16 cellular contexts compared by ENCODE assay signal in genomic region chr20:46701057-46701456, GRCh38. TPM values are rescaled to one million over a fixed set of nuclear protein-coding genes. Genes with fewer than 3 reads are reported as not detected.
DNase-seq lines count a peak whose midpoint lies in the region; ATAC-seq, FAIRE-seq and TF ChIP-seq lines count a peak whose summit lies in the region.
"Had no signal": no experiment of that assay in that cellular context is flagged by ENCODE, and none has a peak within 500 bp of the region (broad histone marks: within the 10 kb centered on the region; RNA-seq: fewer than 3 reads in every experiment).

No MANE protein-coding gene starts in this region.

- TF ChIP-seq EP300 in HepG2 (IDR thresholded peaks at IDR 0.05; ENCODE audit: low read depth in 2 of 2, low read length in 2 of 2) (no peak), HepG2 (CRISPR knock-in tag; IDR thresholded peaks at IDR 0.05; ENCODE audit: borderline replicate concordance) (no peak)

- H3K9me3 Mint-ChIP-seq in HFFc6: no peaks in the 10 kb centered on the region

- TF ChIP-seq POLR2A in HepG2 (IDR thresholded peaks at IDR 0.05; ENCODE audit: insufficient read depth in 1 of 2, low read depth in 2 of 2, low read length in 2 of 2) (no peak), right lobe of liver (IDR thresholded peaks at IDR 0.05) (no peak)

- H3K4me1 Mint-ChIP-seq in HFFc6 (ENCODE audit: low read depth): peaks cover 23% of the 10 kb centered on the region
- H3K4me1 Mint-ChIP-seq: CD4-positive, alpha-beta memory T cell had no signal

- peak overlapping the region; percentile 54; the same call in 1 of the 2 replicates for H3K27ac Mint-ChIP-seq in HFFc6

- BruUV-seq in HepG2 (replicated peaks; lab: Mats Ljungman, UMichigan): no TSS peak

- H3K4me3 ChIP-seq in HepG2 (replicated peaks in 1 of 3; ENCODE audit: insufficient read depth in 1 of 3, low read depth in 2 of 3, low read length in 3 of 3) (no peak overlapping the region), right lobe of liver (no peak overlapping the region), fibroblast of mammary gland (ENCODE audit: control insufficient read depth, low read depth, low read length) (no peak overlapping the region), colonic mucosa (no peak overlapping the region)
- H3K4me3 ChIP-seq: HAP-1 had no signal

- TF ChIP-seq RAD21 in HepG2 (CRISPR knock-in tag; IDR thresholded peaks at IDR 0.05): no peak

- WGBS in HepG2 (ENCODE audit: low lambda C conversion rate): 29% methylated on average over 2 of the region's 2 CpGs
- WGBS in right lobe of liver (ENCODE audit: insufficient coverage, low coverage, low lambda C conversion rate, missing lambda C conversion rate): 66% methylated on average over 2 of the region's 2 CpGs

- H3K79me2 ChIP-seq in HepG2 (ENCODE audit: insufficient read depth, low read length): no peaks in the 10 kb centered on the region

- TF ChIP-seq CTCF in HepG2 (CRISPR knock-in tag; IDR thresholded peaks at IDR 0.05) (no peak), right lobe of liver (IDR thresholded peaks at IDR 0.05) (no peak), HFFc6 (IDR thresholded peaks at IDR 0.05) (no peak), fibroblast of mammary gland (conservative IDR thresholded peaks at IDR 0.05; ENCODE audit: control insufficient read depth, insufficient read depth, low read depth, low read length) (no peak), colonic mucosa (IDR thresholded peaks at IDR 0.05) (no peak)

- POLR2A ChIA-PET in HepG2 (lab: Yijun Ruan, JAX): no interaction called here

- intact Hi-C loops in HepG2 (cut with micrococcal nuclease; ENCODE audit: unreplicated experiment) (no loop called here), right lobe of liver (cut with DNase I) (no loop called here), colonic mucosa (cut with DNase I) (no loop called here)

- H3K4me2 ChIP-seq in HepG2 (ENCODE audit: low read depth, low read length): no peak overlapping the region

- H3K27me3 ChIP-seq in HepG2 (ENCODE audit: control insufficient read depth in 1 of 2, insufficient read depth in 2 of 2, low read length in 2 of 2): no peaks in the 10 kb centered on the region
- no peaks in the 10 kb centered on the region for H3K27me3 ChIP-seq in right lobe of liver
- H3K27me3 ChIP-seq in colonic mucosa: no peaks in the 10 kb centered on the region

- H3K9me3 ChIP-seq in HepG2 (ENCODE audit: low read length) (peaks cover under 1% of the 10 kb centered on the region; the same call in 1 of the 2 replicates), right lobe of liver (no peaks in the 10 kb centered on the region), colonic mucosa (no peaks in the 10 kb centered on the region)
- H3K9me3 ChIP-seq: BE2C, HAP-1 had no signal

- H3K27ac ChIP-seq in HepG2 (ENCODE audit: extremely low read length, insufficient read depth, low read length) (no peak overlapping the region), right lobe of liver (no peak overlapping the region), colonic mucosa (no peak overlapping the region)
- H3K27ac ChIP-seq: C4-2B had no signal

- ATAC-seq in HepG2 (no peak), right lobe of liver (no peak), GM21360 (IDR thresholded peaks at IDR 0.05; ENCODE audit: unreplicated experiment) (no peak), HG02571 (IDR thresholded peaks at IDR 0.05; ENCODE audit: unreplicated experiment) (no peak)

- H3K9ac ChIP-seq in HepG2 (ENCODE audit: insufficient read depth, low read depth, low read length) (no peak overlapping the region), colonic mucosa (ENCODE audit: low read depth in 2 of 2, low read length in 2 of 2) (no peak overlapping the region)

- H3K36me3 ChIP-seq in HepG2 (replicated peaks in 1 of 2; ENCODE audit: control insufficient read depth in 1 of 2, insufficient read depth in 2 of 2, low read length in 2 of 2): no peaks in the 10 kb centered on the region
- H3K36me3 ChIP-seq in right lobe of liver: no peaks in the 10 kb centered on the region
- no peaks in the 10 kb centered on the region for H3K36me3 ChIP-seq in colonic mucosa
- H3K36me3 ChIP-seq: BE2C, HAP-1 had no signal

- no peak for FAIRE-seq in HepG2 (lab: Jason Lieb, UNC)
- FAIRE-seq: A204.1, D721Med, H1 had no signal

- no peak overlapping the region for H3K4me3 Mint-ChIP-seq in HFFc6

- H3K36me3 Mint-ChIP-seq in HFFc6 (ENCODE audit: low read depth): peaks cover under 1% of the 10 kb centered on the region; the same call in 1 of the 2 replicates
- H3K36me3 Mint-ChIP-seq: CD4-positive, alpha-beta memory T cell had no signal

- H3K27me3 Mint-ChIP-seq in HFFc6 (ENCODE audit: insufficient read depth): peaks cover 7% of the 10 kb centered on the region

- H4K20me1 ChIP-seq in HepG2 (ENCODE audit: insufficient read depth, low read length): no peaks in the 10 kb centered on the region

- in situ Hi-C loops in HepG2 (cut with HindIII; ENCODE audit: extremely low pct_ligation_motif_present, low pct_unique_long_range_greater_than_20kb): no loop called here

- no peak for DNase-seq in HepG2 (ENCODE audit: low spot score)
- DNase-seq in right lobe of liver: no peak
- DNase-seq in HFFc6: no peak
- peak; percentile 41 for DNase-seq in fibroblast of mammary gland (ENCODE audit: low read depth)
- DNase-seq in colonic mucosa: no peak
- DNase-seq: BE2C; CD4-positive, alpha-beta memory T cell; COR-L47; DMS53 had no signal

- CTCF ChIA-PET in HepG2 (lab: Yijun Ruan, JAX; ENCODE audit: low intra/inter-chr PET ratio, low total read pairs): interaction anchor here (3.7 kb wide), 1 partner anchor 180 kb away, joined by 45 read pairs; no protein-coding TSS in a partner anchor

- no peak overlapping the region for H2AFZ ChIP-seq in HepG2 (ENCODE audit: low read length)

- peaks cover 64% of the 10 kb centered on the region for H3K4me1 ChIP-seq in HepG2 (ENCODE audit: insufficient read depth, low read length)
- peaks cover 0 to 33% (median 15%) of the 10 kb centered on the region in 4 donors for H3K4me1 ChIP-seq in right lobe of liver
- no peaks in the 10 kb centered on the region for H3K4me1 ChIP-seq in colonic mucosa
- H3K4me1 ChIP-seq: BE2C had no signal

RNA-seq across cellular contexts. Expression of gene SLC2A10, which starts 8.4 kb away (rescaled TPM):
- total RNA-seq in HepG2 (2016; rRNA removed; fragmentation: Illumina TruSeq; extraction: Trizol) (9.6 and 16.0 TPM in 2 replicates), right lobe of liver (10 to 100 TPM; 35.4 to 47.3 (median 42.7) TPM), colonic mucosa (10 to 100 TPM; 28.3 to 43.6 TPM)
- 12.4 and 15.5 TPM in 2 replicates for total RNA-seq in HepG2 (2016; cell fraction: cytosol; rRNA removed; fragmentation: Illumina TruSeq; extraction: Trizol; ENCODE audit: low read depth)
- 7.8 and 15.9 TPM in 2 replicates for total RNA-seq in HepG2 (2016; cell fraction: insoluble cytoplasmic fraction; rRNA removed; fragmentation: Illumina TruSeq; extraction: Trizol)
- total RNA-seq in HepG2 (2016; cell fraction: membrane; rRNA removed; fragmentation: Illumina TruSeq; extraction: Trizol): 13.5 and 14.9 TPM in 2 replicates
- 16.7 and 19.1 TPM in 2 replicates for total RNA-seq in HepG2 (2016; cell fraction: nucleus; rRNA removed; fragmentation: Illumina TruSeq; extraction: Trizol)
- polyA plus RNA-seq in HepG2 (2011; rRNA removed): 16.7 and 18.4 TPM in 2 replicates
- 13.3 and 15.0 TPM in 2 replicates for polyA plus RNA-seq in HepG2 (2011; cell fraction: cytosol; rRNA removed)
- polyA plus RNA-seq in HepG2 (2011; cell fraction: nucleus; rRNA removed): 17.7 and 19.3 TPM in 2 replicates
- polyA plus RNA-seq in HepG2 (2012): 9.6 and 17.7 TPM in 2 replicates
- polyA plus RNA-seq in HepG2 (2016; cell fraction: cytosol; fragmentation: Illumina TruSeq; extraction: Trizol; ENCODE audit: low read depth): 13.4 and 16.9 TPM in 2 replicates
- polyA plus RNA-seq in HepG2 (2016; cell fraction: insoluble cytoplasmic fraction; fragmentation: Illumina TruSeq; extraction: Trizol; ENCODE audit: low read depth): 8.0 and 9.1 TPM in 2 replicates
- polyA plus RNA-seq in HepG2 (2016; cell fraction: membrane; fragmentation: Illumina TruSeq; extraction: Trizol; ENCODE audit: low read depth): 10.5 and 11.4 TPM in 2 replicates
- polyA plus RNA-seq in HepG2 (2016; cell fraction: nucleus; fragmentation: Illumina TruSeq; extraction: Trizol; ENCODE audit: insufficient read depth, low read depth): 19.6 and 21.1 TPM in 2 replicates
- 56.1 TPM in 1 of 2 replicates, not detected in the other for polyA minus RNA-seq in HepG2 (2011; rRNA and poly(A)+ RNA removed; ENCODE audit: low replicate concordance)
- 17.8 and 20.0 TPM in 2 replicates for polyA minus RNA-seq in HepG2 (2011; cell fraction: cytosol; rRNA and poly(A)+ RNA removed)
- polyA minus RNA-seq in HepG2 (2011; cell fraction: nucleus; rRNA and poly(A)+ RNA removed): 22.7 and 27.8 TPM in 2 replicates
- total RNA-seq in HFFc6 (2021; fragmentation: NEBNext Ultra II Directional; extraction: Animal tissue kit (Norgen Biotek cat#: 25700)): 10 to 100 TPM; 27.0 to 36.4 (median 30.5) TPM
- total RNA-seq: CD4-positive, alpha-beta memory T cell had no signal
- polyA plus RNA-seq: CD4-positive, alpha-beta memory T cell had no signal

RNA-seq across cellular contexts. Expression of gene TP53RK, which starts 11.8 kb away (rescaled TPM):
- total RNA-seq in HepG2 (2016; rRNA removed; fragmentation: Illumina TruSeq; extraction: Trizol): 25.5 and 31.0 TPM in 2 replicates
- total RNA-seq in HepG2 (2016; cell fraction: cytosol; rRNA removed; fragmentation: Illumina TruSeq; extraction: Trizol; ENCODE audit: low read depth): 5.6 and 7.0 TPM in 2 replicates
- total RNA-seq in HepG2 (2016; cell fraction: insoluble cytoplasmic fraction; rRNA removed; fragmentation: Illumina TruSeq; extraction: Trizol): 26.0 and 33.1 TPM in 2 replicates
- 12.6 and 14.4 TPM in 2 replicates for total RNA-seq in HepG2 (2016; cell fraction: membrane; rRNA removed; fragmentation: Illumina TruSeq; extraction: Trizol)
- total RNA-seq in HepG2 (2016; cell fraction: nucleus; rRNA removed; fragmentation: Illumina TruSeq; extraction: Trizol): 15.4 and 17.9 TPM in 2 replicates
- 11.3 and 12.9 TPM in 2 replicates for polyA plus RNA-seq in HepG2 (2011; rRNA removed)
- 9.0 and 10.2 TPM in 2 replicates for polyA plus RNA-seq in HepG2 (2011; cell fraction: cytosol; rRNA removed)
- polyA plus RNA-seq in HepG2 (2011; cell fraction: nucleus; rRNA removed): 4.4 and 5.3 TPM in 2 replicates
- polyA plus RNA-seq in HepG2 (2012): 10.7 and 12.3 TPM in 2 replicates
- 3.9 and 4.7 TPM in 2 replicates for polyA plus RNA-seq in HepG2 (2016; cell fraction: cytosol; fragmentation: Illumina TruSeq; extraction: Trizol; ENCODE audit: low read depth)
- 28.1 and 30.7 TPM in 2 replicates for polyA plus RNA-seq in HepG2 (2016; cell fraction: insoluble cytoplasmic fraction; fragmentation: Illumina TruSeq; extraction: Trizol; ENCODE audit: low read depth)
- 7.3 and 9.0 TPM in 2 replicates for polyA plus RNA-seq in HepG2 (2016; cell fraction: membrane; fragmentation: Illumina TruSeq; extraction: Trizol; ENCODE audit: low read depth)
- polyA plus RNA-seq in HepG2 (2016; cell fraction: nucleus; fragmentation: Illumina TruSeq; extraction: Trizol; ENCODE audit: insufficient read depth, low read depth): 18.2 and 18.6 TPM in 2 replicates
- polyA minus RNA-seq in HepG2 (2011; rRNA and poly(A)+ RNA removed; ENCODE audit: low replicate concordance): 9.2 and 11.2 TPM in 2 replicates
- 10.6 and 11.6 TPM in 2 replicates for polyA minus RNA-seq in HepG2 (2011; cell fraction: cytosol; rRNA and poly(A)+ RNA removed)
- polyA minus RNA-seq in HepG2 (2011; cell fraction: nucleus; rRNA and poly(A)+ RNA removed): 12.6 and 13.1 TPM in 2 replicates
- 1 to 10 TPM; 3.1 to 10.0 (median 5.2) TPM for total RNA-seq in right lobe of liver
- 10 to 100 TPM; 14.8 to 20.0 (median 15.8) TPM for total RNA-seq in HFFc6 (2021; fragmentation: NEBNext Ultra II Directional; extraction: Animal tissue kit (Norgen Biotek cat#: 25700))
- 10 to 100 TPM in 1 of 2 donors, 1 to 10 TPM in 1; 9.2 to 11.1 TPM for total RNA-seq in colonic mucosa

RNA-seq across cellular contexts. Expression of gene SLC13A3, which starts 49.8 kb away (rescaled TPM):
- total RNA-seq in HepG2 (2016; rRNA removed; fragmentation: Illumina TruSeq; extraction: Trizol) (27.9 and 66.5 TPM in 2 replicates), right lobe of liver (10 to 100 TPM in 3 of 6 experiments, 1 to 10 TPM in 3; 3.7 to 14.6 (median 9.3) TPM), colonic mucosa (under 1 TPM; 0.08 to 0.25 TPM)
- total RNA-seq in HepG2 (2016; cell fraction: cytosol; rRNA removed; fragmentation: Illumina TruSeq; extraction: Trizol; ENCODE audit: low read depth): 23.8 and 30.4 TPM in 2 replicates
- 29.2 and 65.4 TPM in 2 replicates for total RNA-seq in HepG2 (2016; cell fraction: insoluble cytoplasmic fraction; rRNA removed; fragmentation: Illumina TruSeq; extraction: Trizol)
- 25.6 and 35.7 TPM in 2 replicates for total RNA-seq in HepG2 (2016; cell fraction: membrane; rRNA removed; fragmentation: Illumina TruSeq; extraction: Trizol)
- 59.9 and 65.1 TPM in 2 replicates for total RNA-seq in HepG2 (2016; cell fraction: nucleus; rRNA removed; fragmentation: Illumina TruSeq; extraction: Trizol)
- polyA plus RNA-seq in HepG2 (2011; rRNA removed): 63.3 and 76.0 TPM in 2 replicates
- 40.8 and 74.9 TPM in 2 replicates for polyA plus RNA-seq in HepG2 (2011; cell fraction: cytosol; rRNA removed)
- polyA plus RNA-seq in HepG2 (2011; cell fraction: nucleus; rRNA removed): 88.1 and 138 TPM in 2 replicates
- polyA plus RNA-seq in HepG2 (2012): 42.2 and 59.1 TPM in 2 replicates
- 25.1 and 35.1 TPM in 2 replicates for polyA plus RNA-seq in HepG2 (2016; cell fraction: cytosol; fragmentation: Illumina TruSeq; extraction: Trizol; ENCODE audit: low read depth)
- 30.5 and 31.8 TPM in 2 replicates for polyA plus RNA-seq in HepG2 (2016; cell fraction: insoluble cytoplasmic fraction; fragmentation: Illumina TruSeq; extraction: Trizol; ENCODE audit: low read depth)
- polyA plus RNA-seq in HepG2 (2016; cell fraction: membrane; fragmentation: Illumina TruSeq; extraction: Trizol; ENCODE audit: low read depth): 24.6 and 30.2 TPM in 2 replicates
- 99.0 and 99.2 TPM in 2 replicates for polyA plus RNA-seq in HepG2 (2016; cell fraction: nucleus; fragmentation: Illumina TruSeq; extraction: Trizol; ENCODE audit: insufficient read depth, low read depth)
- 0.42 and 193 TPM in 2 replicates for polyA minus RNA-seq in HepG2 (2011; rRNA and poly(A)+ RNA removed; ENCODE audit: low replicate concordance)
- polyA minus RNA-seq in HepG2 (2011; cell fraction: cytosol; rRNA and poly(A)+ RNA removed): 32.3 and 43.5 TPM in 2 replicates
- polyA minus RNA-seq in HepG2 (2011; cell fraction: nucleus; rRNA and poly(A)+ RNA removed): 50.4 and 63.9 TPM in 2 replicates
- total RNA-seq in HFFc6 (2021; fragmentation: NEBNext Ultra II Directional; extraction: Animal tissue kit (Norgen Biotek cat#: 25700)): 1 to 10 TPM; 2.3 to 3.5 (median 2.7) TPM
- polyA plus RNA-seq: CD4-positive, alpha-beta memory T cell had no signal
